In the genomic region with DNA sequence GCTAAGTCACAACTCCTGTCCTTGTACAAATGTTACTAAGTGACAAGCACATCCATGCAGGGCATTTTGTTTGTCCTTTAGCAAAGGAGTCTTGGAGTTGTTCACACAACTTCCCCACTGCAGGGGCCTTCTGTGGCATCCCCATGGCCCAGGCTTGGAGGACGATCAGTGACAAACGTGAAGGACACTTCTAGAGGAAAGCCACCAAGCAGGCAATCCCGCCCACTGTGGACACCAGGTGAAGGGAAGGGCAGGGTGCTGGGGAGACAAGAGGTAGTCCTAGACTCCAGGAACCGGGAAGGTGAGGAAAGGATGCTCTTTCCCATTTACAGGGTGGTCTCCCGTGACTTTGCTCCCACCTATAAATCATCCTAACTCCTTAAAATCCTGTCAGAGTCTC, we compare ENCODE assay signal across 1 cellular context.
TF ChIP-seq lines count a peak whose summit lies in the region.

No MANE protein-coding gene starts in this region.

TF ChIP-seq in HepG2, 621 proteins besides CTCF, POLR2A, EP300 and RAD21:
- TF ChIP-seq, protein P1, sequence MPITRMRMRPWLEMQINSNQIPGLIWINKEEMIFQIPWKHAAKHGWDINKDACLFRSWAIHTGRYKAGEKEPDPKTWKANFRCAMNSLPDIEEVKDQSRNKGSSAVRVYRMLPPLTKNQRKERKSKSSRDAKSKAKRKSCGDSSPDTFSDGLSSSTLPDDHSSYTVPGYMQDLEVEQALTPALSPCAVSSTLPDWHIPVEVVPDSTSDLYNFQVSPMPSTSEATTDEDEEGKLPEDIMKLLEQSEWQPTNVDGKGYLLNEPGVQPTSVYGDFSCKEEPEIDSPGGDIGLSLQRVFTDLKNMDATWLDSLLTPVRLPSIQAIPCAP (CRISPR knock-in tag; IDR thresholded peaks at IDR 0.05; ENCODE audit: low read depth), result no peak
- TF ChIP-seq ZSCAN21 (CRISPR knock-in tag; IDR thresholded peaks at IDR 0.05; ENCODE audit: borderline replicate concordance) (no peak), SPEN (CRISPR knock-in tag; IDR thresholded peaks at IDR 0.05; ENCODE audit: low read depth) (no peak), ZNF670 (CRISPR knock-in tag; IDR thresholded peaks at IDR 0.05; ENCODE audit: borderline replicate concordance) (no peak), ARID2 (CRISPR knock-in tag; IDR thresholded peaks at IDR 0.05; ENCODE audit: borderline replicate concordance) (no peak), NPAS2 (CRISPR knock-in tag; IDR thresholded peaks at IDR 0.05; ENCODE audit: borderline replicate concordance) (0 out of 2 replicates have a peak, but pooled peaks have one; percentile 50)
